20 cellular contexts compared by ENCODE assay signal in genomic region chr16:85451646-85452363, GRCh38.
DNase-seq lines count a peak whose midpoint lies in the region; TF ChIP-seq lines count a peak whose summit lies in the region.
"Had no signal": no experiment of that assay in that cellular context is flagged by ENCODE, and none has a peak within 500 bp of the region (broad histone marks: within the 10 kb centered on the region; RNA-seq: fewer than 3 reads in every experiment).

No MANE protein-coding gene starts in this region.

- no peak overlapping the region for H3K4me3 Mint-ChIP-seq in progenitor cell of endocrine pancreas (ENCODE audit: low read depth)
- H3K4me3 Mint-ChIP-seq: stimulated activated naive B cell treated with anti-CD40 and anti-IgM and Interleukin-4, amounts not matched to agents 10 μg/mL and 1 μg/mL and 100 μg/mL, for 72 hours had no signal

- TF ChIP-seq CTCF in progenitor cell of endocrine pancreas (IDR thresholded peaks at IDR 0.05; ENCODE audit: unreplicated experiment) = no peak

- H3K4me1 Mint-ChIP-seq in progenitor cell of endocrine pancreas (ENCODE audit: low read depth) = peaks cover 33% of the 10 kb centered on the region

- H3K27me3 Mint-ChIP-seq in progenitor cell of endocrine pancreas = peaks cover 14% of the 10 kb centered on the region

- H3K36me3 Mint-ChIP-seq in progenitor cell of endocrine pancreas (ENCODE audit: insufficient read depth) = no peaks in the 10 kb centered on the region
- H3K36me3 Mint-ChIP-seq: stimulated activated naive B cell treated with anti-CD40 and anti-IgM and Interleukin-4, amounts not matched to agents 10 μg/mL and 1 μg/mL and 100 μg/mL, for 72 hours had no signal

- DNase-seq in NCI-H2227 treated with DMSO at 0.1 percent for 48 hours (lab: John Stamatoyannopoulos, UW) (peak; percentile 24), NCI-H2227 (lab: John Stamatoyannopoulos, UW; ENCODE audit: unreplicated experiment) (no peak), NCI-H146 treated with DMSO at 0.1 percent for 48 hours (lab: John Stamatoyannopoulos, UW; ENCODE audit: unreplicated experiment) (peak; percentile 29), NCI-H82 treated with DMSO at 0.1 percent for 48 hours (lab: John Stamatoyannopoulos, UW; ENCODE audit: unreplicated experiment) (peak; percentile 99), retina (peak; percentile 91), progenitor cell of endocrine pancreas (ENCODE audit: low spot score, unreplicated experiment) (no peak), putamen (ENCODE audit: low spot score) (no peak), HT-29 (ENCODE audit: low spot score) (no peak)
- DNase-seq: activated CD4-positive, alpha-beta T cell treated with anti-CD3 and anti-CD28 coated beads, Interleukin-2, amount 50 U/mL, for 1 hour; activated gamma-delta T cell; amniotic stem cell; DMS79 treated with DMSO at 0.1 percent for 48 hours; effector memory CD8-positive, alpha-beta T cell; left ventricle myocardium inferior; NCI-H1048; RPMI8226; stimulated activated CD4-positive, alpha-beta T cell treated with anti-CD3 and anti-CD28 coated beads, Interleukin-15, amount 100 ng/mL, for 24 hours; stimulated activated naive B cell treated with anti-CD40 and anti-IgM and Interleukin-4, amounts not matched to agents 10 μg/mL and 1 μg/mL and 100 μg/mL, for 72 hours; T-helper 1 cell; tibial artery had no signal

- no peak overlapping the region for H3K27ac Mint-ChIP-seq in progenitor cell of endocrine pancreas

- H3K9me3 Mint-ChIP-seq in progenitor cell of endocrine pancreas (ENCODE audit: low read depth) = no peaks in the 10 kb centered on the region
- H3K9me3 Mint-ChIP-seq: effector memory CD8-positive, alpha-beta T cell; stimulated activated naive B cell treated with anti-CD40 and anti-IgM and Interleukin-4, amounts not matched to agents 10 μg/mL and 1 μg/mL and 100 μg/mL, for 72 hours had no signal

Comparison
In these comparisons a context has a peak if more than half of its experiments do, and no peak if none do; other contexts are left out.
1. DNase-seq: peak in NCI-H2227 treated with DMSO at 0.1 percent for 48 hours (single experiment), NCI-H146 treated with DMSO at 0.1 percent for 48 hours (single experiment), NCI-H82 treated with DMSO at 0.1 percent for 48 hours (single experiment) and retina (single experiment); none in NCI-H2227 (single experiment), progenitor cell of endocrine pancreas (single experiment), putamen (single experiment) and HT-29 (single experiment).